10 cellular contexts compared by ENCODE assay signal in genomic region chr13:114108894-114109293, GRCh38. TPM values are rescaled to one million over a fixed set of nuclear protein-coding genes. Genes with fewer than 3 reads are reported as not detected.
DNase-seq lines count a peak whose midpoint lies in the region; ATAC-seq and TF ChIP-seq lines count a peak whose summit lies in the region.
"Had no signal": no experiment of that assay in that cellular context is flagged by ENCODE, and none has a peak within 500 bp of the region (broad histone marks: within the 10 kb centered on the region; RNA-seq: fewer than 3 reads in every experiment).

No MANE protein-coding gene starts in this region.

- TF ChIP-seq CTCF in Panc1 (IDR thresholded peaks at IDR 0.05), result no peak

- H3K27ac Mint-ChIP-seq in CD4-positive, alpha-beta memory T cell, result peak overlapping the region; percentile 94 to 98 (median 95)
- peak overlapping the region; percentile 96 for H3K27ac Mint-ChIP-seq in effector memory CD8-positive, alpha-beta T cell

- peaks cover 27 to 56% of the 10 kb centered on the region in 2 donors for H3K36me3 Mint-ChIP-seq in CD4-positive, alpha-beta memory T cell
- H3K36me3 Mint-ChIP-seq in effector memory CD8-positive, alpha-beta T cell (ENCODE audit: insufficient read depth), result peaks cover 71% of the 10 kb centered on the region

- no peaks in the 10 kb centered on the region for H3K9me3 ChIP-seq in CD4-positive, alpha-beta memory T cell (ENCODE audit: control insufficient read depth in 1 of 2, low read length in 2 of 2)
- H3K9me3 ChIP-seq in Panc1 (ENCODE audit: control insufficient read depth, insufficient read depth, low read depth, low read length), result no peaks in the 10 kb centered on the region

- intact Hi-C loops in CD4-positive, alpha-beta memory T cell (cut with micrococcal nuclease), result no loop called here
- intact Hi-C loops in Panc1 (cut with micrococcal nuclease; ENCODE audit: unreplicated experiment), result no loop called here
- intact Hi-C loops in posterior vena cava (cut with DNase I), result no loop called here

- no peaks in the 10 kb centered on the region for H3K27me3 Mint-ChIP-seq in CD4-positive, alpha-beta memory T cell
- H3K27me3 Mint-ChIP-seq in effector memory CD8-positive, alpha-beta T cell, result no peaks in the 10 kb centered on the region

- in situ Hi-C loops in Panc1 (cut with HindIII; ENCODE audit: low pct_unique_long_range_greater_than_20kb, low sequenced_read_pairs), result no loop called here

- peaks cover 94% of the 10 kb centered on the region for H3K4me1 ChIP-seq in CD4-positive, alpha-beta memory T cell (ENCODE audit: insufficient read depth, low read length)
- H3K4me1 ChIP-seq in Panc1 (ENCODE audit: control insufficient read depth, insufficient read depth, low read length), result peaks cover 65% of the 10 kb centered on the region

- DNase-seq in CD4-positive, alpha-beta memory T cell, result peak in 1 of 5 donors; percentile 41
- no peak for DNase-seq in Panc1 (ENCODE audit: low read depth, low spot score)
- DNase-seq in effector memory CD8-positive, alpha-beta T cell, result no peak
- DNase-seq in posterior vena cava (ENCODE audit: low spot score), result peak; percentile 55
- no peak for DNase-seq in SW480 (ENCODE audit: low spot score)
- DNase-seq: Calu3, NCI-H1436 treated with DMSO at 0.1 percent for 48 hours had no signal

- H3K27ac ChIP-seq in CD4-positive, alpha-beta memory T cell (ENCODE audit: low read depth, low read length), result peak overlapping the region; percentile 52
- peak overlapping the region; percentile 86 for H3K27ac ChIP-seq in Panc1 (ENCODE audit: low read length)

- no TSS peak for BruUV-seq in Panc1 (replicated peaks; lab: Mats Ljungman, UMichigan)

- H3K27me3 ChIP-seq in CD4-positive, alpha-beta memory T cell (ENCODE audit: insufficient read depth, low read length), result no peaks in the 10 kb centered on the region
- no peaks in the 10 kb centered on the region for H3K27me3 ChIP-seq in Panc1 (ENCODE audit: control insufficient read depth, insufficient read depth, low read length)

- no peak for ATAC-seq in Panc1
- ATAC-seq in effector memory CD8-positive, alpha-beta T cell (replicated peaks), result no peak
- no peak for ATAC-seq in HG03280 (IDR thresholded peaks at IDR 0.05; ENCODE audit: unreplicated experiment)
- no peak for ATAC-seq in HG02840 (IDR thresholded peaks at IDR 0.05; ENCODE audit: low FRiP score, unreplicated experiment)
- ATAC-seq in HG02588 (IDR thresholded peaks at IDR 0.05; ENCODE audit: unreplicated experiment), result no peak

- POLR2A ChIA-PET in CD4-positive, alpha-beta memory T cell (lab: Charles Lee; ENCODE audit: partially characterized antibody), result interaction anchor here (1.0 to 7.8 kb wide), 7 partner anchors 13 to 52 kb away, joined by 3 to 113 read pairs (median 15); partner anchors contain the start of gene RASA3
- POLR2A ChIA-PET in Panc1 (lab: Charles Lee), result no interaction called here

- peak overlapping the region in 1 of 2 donors; percentile 44 for H3K4me3 ChIP-seq in CD4-positive, alpha-beta memory T cell (ENCODE audit: low read length in 2 of 2)
- H3K4me3 ChIP-seq in Panc1 (ENCODE audit: low read depth in 2 of 2, low read length in 2 of 2), result no peak overlapping the region

- peaks cover 0 to 14% (median 0%) of the 10 kb centered on the region in 8 donors for H3K9me3 Mint-ChIP-seq in CD4-positive, alpha-beta memory T cell
- H3K9me3 Mint-ChIP-seq in effector memory CD8-positive, alpha-beta T cell, result no peaks in the 10 kb centered on the region

- peak overlapping the region; percentile 15 to 91 (median 88) for H3K4me3 Mint-ChIP-seq in CD4-positive, alpha-beta memory T cell
- peak overlapping the region; percentile 85 to 88 for H3K4me3 Mint-ChIP-seq in effector memory CD8-positive, alpha-beta T cell

- CTCF ChIA-PET in CD4-positive, alpha-beta memory T cell (lab: Charles Lee; ENCODE audit: partially characterized antibody), result interaction anchor here (1.0 to 1.8 kb wide), 5 partner anchors 11 to 62 kb away, joined by 3 to 5 read pairs (median 3); no protein-coding TSS in a partner anchor
- CTCF ChIA-PET in Panc1 (lab: Charles Lee), result no interaction called here

- peaks cover 47% of the 10 kb centered on the region for H3K36me3 ChIP-seq in CD4-positive, alpha-beta memory T cell (ENCODE audit: insufficient read depth, low read length)
- H3K36me3 ChIP-seq in Panc1 (ENCODE audit: control insufficient read depth, insufficient read depth, low read length), result no peaks in the 10 kb centered on the region

- peaks cover 42 to 88% (median 69%) of the 10 kb centered on the region in 4 donors for H3K4me1 Mint-ChIP-seq in CD4-positive, alpha-beta memory T cell
- peaks cover 58 to 63% of the 10 kb centered on the region in 2 donors for H3K4me1 Mint-ChIP-seq in effector memory CD8-positive, alpha-beta T cell (ENCODE audit: low read depth in 2 of 2)

RNA-seq across cellular contexts. Expression of gene RASA3, which starts 23.5 kb away (rescaled TPM):
- total RNA-seq in CD4-positive, alpha-beta memory T cell, result 100 to 1,000 TPM; 171 to 174 TPM
- 100 to 1,000 TPM in 1 of 2 donors, 10 to 100 TPM in 1; 65.5 to 141 TPM for polyA plus RNA-seq in CD4-positive, alpha-beta memory T cell
- total RNA-seq in Panc1 (2021; ENCODE audit: unreplicated experiment), result 33.7 TPM
- polyA plus RNA-seq in Panc1 (2012; ENCODE audit: insufficient read length), result 38.4 TPM
- total RNA-seq in posterior vena cava, result 10 to 100 TPM; 28.8 to 30.1 TPM
